In genomic region chr2:579351-579886, GRCh38 we compare ENCODE assay signal across 21 cellular contexts.
DNase-seq lines count a peak whose midpoint lies in the region; ATAC-seq, FAIRE-seq and TF ChIP-seq lines count a peak whose summit lies in the region.
"Had no signal": no experiment of that assay in that cellular context is flagged by ENCODE, and none has a peak within 500 bp of the region (broad histone marks: within the 10 kb centered on the region; RNA-seq: fewer than 3 reads in every experiment).

No MANE protein-coding gene starts in this region.

- DNase-seq in NCI-H2107 treated with DMSO at 0.1 percent for 48 hours (lab: John Stamatoyannopoulos, UW; ENCODE audit: unreplicated experiment): peak; percentile 2
- no peak for DNase-seq in NCI-H2107 (lab: John Stamatoyannopoulos, UW)
- peak; percentile 29 for DNase-seq in NCI-H146 (lab: John Stamatoyannopoulos, UW)
- DNase-seq in NCI-H774 (lab: John Stamatoyannopoulos, UW): peak; percentile 12
- DNase-seq in left lobe of liver (ENCODE audit: low spot score): peak; percentile 33
- no peak for DNase-seq in GM12892 (ENCODE audit: insufficient read length)
- DNase-seq in activated CD8-positive, alpha-beta memory T cell treated with anti-CD3 and anti-CD28 coated beads, Interleukin-2, amount 10 ng/mL, durations not matched to agents 7 days and 5 days: no peak
- DNase-seq: activated B cell treated with CpG ODN at 0.5 μM for 24 hours; activated CD4-positive, alpha-beta T cell treated with anti-CD3 and anti-CD28 coated beads, Interleukin-2, amount 50 U/mL, for 4 hours; activated naive CD8-positive, alpha-beta T cell treated with anti-CD3 and anti-CD28 coated beads, Interleukin-2, amount 10 ng/mL, durations not matched to agents 7 days and 5 days; HCEC 1CT; NCI-H1092 treated with DMSO at 0.1 percent for 48 hours; NCI-H446 treated with DMSO at 0.1 percent for 48 hours; stimulated activated naive CD8-positive, alpha-beta T cell treated with anti-CD3 and anti-CD28 coated beads, Interleukin-15, Interleukin-2, amounts not matched to agents 100 U/mL and 50 U/mL, for 24 hours; T1000 had no signal

- FAIRE-seq in GM12892 (lab: Jason Lieb, UNC): no peak
- FAIRE-seq: A549, astrocyte had no signal

- peaks cover 7% of the 10 kb centered on the region for H3K9me3 Mint-ChIP-seq in activated CD8-positive, alpha-beta memory T cell treated with anti-CD3 and anti-CD28 coated beads, Interleukin-2, amount 10 ng/mL, durations not matched to agents 7 days and 5 days (ENCODE audit: low read depth)

- peaks cover 10% of the 10 kb centered on the region for H3K27me3 Mint-ChIP-seq in activated CD8-positive, alpha-beta memory T cell treated with anti-CD3 and anti-CD28 coated beads, Interleukin-2, amount 10 ng/mL, durations not matched to agents 7 days and 5 days

- no peak for ATAC-seq in left lobe of liver
- no peak for ATAC-seq in activated CD8-positive, alpha-beta memory T cell treated with anti-CD3 and anti-CD28 coated beads, Interleukin-2, amount 10 ng/mL, durations not matched to agents 7 days and 5 days
- ATAC-seq in HG03045 (IDR thresholded peaks at IDR 0.05; ENCODE audit: unreplicated experiment): no peak
- ATAC-seq: A549; sciatic nerve; stimulated activated naive CD8-positive, alpha-beta T cell treated with anti-CD3 and anti-CD28 coated beads, Interleukin-15, Interleukin-2, amounts not matched to agents 100 U/mL and 50 U/mL, for 24 hours had no signal

- peaks cover 4% of the 10 kb centered on the region for H3K36me3 Mint-ChIP-seq in activated CD8-positive, alpha-beta memory T cell treated with anti-CD3 and anti-CD28 coated beads, Interleukin-2, amount 10 ng/mL, durations not matched to agents 7 days and 5 days

- no peak overlapping the region for H3K27ac Mint-ChIP-seq in activated CD8-positive, alpha-beta memory T cell treated with anti-CD3 and anti-CD28 coated beads, Interleukin-2, amount 10 ng/mL, durations not matched to agents 7 days and 5 days
- H3K27ac Mint-ChIP-seq: activated B cell treated with CpG ODN at 0.5 μM for 24 hours; activated naive CD8-positive, alpha-beta T cell treated with anti-CD3 and anti-CD28 coated beads, Interleukin-2, amount 10 ng/mL, durations not matched to agents 7 days and 5 days had no signal

- H3K4me3 Mint-ChIP-seq in activated CD8-positive, alpha-beta memory T cell treated with anti-CD3 and anti-CD28 coated beads, Interleukin-2, amount 10 ng/mL, durations not matched to agents 7 days and 5 days: no peak overlapping the region
- H3K4me3 Mint-ChIP-seq: activated B cell treated with CpG ODN at 0.5 μM for 24 hours; activated naive CD8-positive, alpha-beta T cell treated with anti-CD3 and anti-CD28 coated beads, Interleukin-2, amount 10 ng/mL, durations not matched to agents 7 days and 5 days; central memory CD8-positive, alpha-beta T cell; neural crest cell had no signal

- no peak for TF ChIP-seq POLR2A in GM12892 (IDR thresholded peaks at IDR 0.05; ENCODE audit: low read depth, low read length)

- CTCF ChIA-PET in activated CD8-positive, alpha-beta memory T cell treated with anti-CD3 and anti-CD28 coated beads, Interleukin-2, amount 10 ng/mL, durations not matched to agents 7 days and 5 days (lab: Charles Lee): no interaction called here

- H3K4me1 Mint-ChIP-seq in activated CD8-positive, alpha-beta memory T cell treated with anti-CD3 and anti-CD28 coated beads, Interleukin-2, amount 10 ng/mL, durations not matched to agents 7 days and 5 days: no peaks in the 10 kb centered on the region
- H3K4me1 Mint-ChIP-seq: activated naive CD8-positive, alpha-beta T cell treated with anti-CD3 and anti-CD28 coated beads, Interleukin-2, amount 10 ng/mL, durations not matched to agents 7 days and 5 days; central memory CD8-positive, alpha-beta T cell; neural crest cell had no signal

Comparison
In these comparisons a context has a peak if more than half of its experiments do, and no peak if none do; other contexts are left out.
1. DNase-seq: peak in NCI-H2107 treated with DMSO at 0.1 percent for 48 hours (single experiment), NCI-H146 (single experiment), NCI-H774 (single experiment) and left lobe of liver (single experiment); none in NCI-H2107 (single experiment), GM12892 (single experiment) and activated CD8-positive, alpha-beta memory T cell treated with anti-CD3 and anti-CD28 coated beads, Interleukin-2, amount 10 ng/mL, durations not matched to agents 7 days and 5 days (single experiment).